Comparison of ENCODE assay signal across 21 cellular contexts in genomic region chr2:11157296-11157695, GRCh38. TPM values are rescaled to one million over a fixed set of nuclear protein-coding genes. Genes with fewer than 3 reads are reported as not detected.
DNase-seq lines count a peak whose midpoint lies in the region; ATAC-seq and TF ChIP-seq lines count a peak whose summit lies in the region.
"Had no signal": no experiment of that assay in that cellular context is flagged by ENCODE, and none has a peak within 500 bp of the region (broad histone marks: within the 10 kb centered on the region; RNA-seq: fewer than 3 reads in every experiment).

No MANE protein-coding gene starts in this region.

- peaks cover 42% of the 10 kb centered on the region for H3K4me1 ChIP-seq in body of pancreas

- TF ChIP-seq CTCF in body of pancreas (IDR thresholded peaks at IDR 0.05), result no peak

- H3K4me3 ChIP-seq in body of pancreas, result no peak overlapping the region
- H3K4me3 ChIP-seq: GM12878, GM23248, PC-9 had no signal

- H3K4me3 Mint-ChIP-seq in activated naive CD4-positive, alpha-beta T cell treated with anti-CD3 and anti-CD28 coated beads, Interleukin-2, amount 50 U/mL, for 24 hours, result peak overlapping the region; percentile 42
- H3K4me3 Mint-ChIP-seq in IgD-negative memory B cell, result peak overlapping the region; percentile 21 to 84 (median 64)

- no peaks in the 10 kb centered on the region for H3K9me3 ChIP-seq in body of pancreas

- no peaks in the 10 kb centered on the region for H3K27me3 ChIP-seq in body of pancreas

- WGBS in body of pancreas, 2 donors, result 51 to 73% methylated on average over 3 to 5 of the region's 6 CpGs

- H3K36me3 Mint-ChIP-seq in activated naive CD4-positive, alpha-beta T cell treated with anti-CD3 and anti-CD28 coated beads, Interleukin-2, amount 50 U/mL, for 24 hours, result no peaks in the 10 kb centered on the region
- no peaks in the 10 kb centered on the region for H3K36me3 Mint-ChIP-seq in IgD-negative memory B cell

- intact Hi-C loops in body of pancreas (cut with DNase I), result no loop called here
- intact Hi-C loops in posterior vena cava (cut with DNase I), result no loop called here

- no peak for TF ChIP-seq POLR2A in body of pancreas (IDR thresholded peaks at IDR 0.05)

- H3K4me1 Mint-ChIP-seq in activated naive CD4-positive, alpha-beta T cell treated with anti-CD3 and anti-CD28 coated beads, Interleukin-2, amount 50 U/mL, for 24 hours, result peaks cover 29% of the 10 kb centered on the region
- H3K4me1 Mint-ChIP-seq in IgD-negative memory B cell, result peaks cover 14 to 20% (median 18%) of the 10 kb centered on the region in 3 donors

- no peak for DNase-seq in activated naive CD4-positive, alpha-beta T cell (lab: John Stamatoyannopoulos, UW)
- DNase-seq in body of pancreas, result no peak
- peak; percentile 66 for DNase-seq in posterior vena cava (ENCODE audit: low spot score)
- DNase-seq in NCI-H1436 (lab: John Stamatoyannopoulos, UW), result no peak
- DNase-seq: ACHN; AML-193; CD4-positive, CD25-positive, alpha-beta regulatory T cell; DND-41; GDM1; GM23248; NCI-H1048; NCI-H146; NCI-H2081; NCI-H510A; NCI-H82; PC-9 had no signal

- H3K36me3 ChIP-seq in body of pancreas (replicated peaks in 1 of 2; ENCODE audit: insufficient read depth in 1 of 2, low read depth in 2 of 2), result no peaks in the 10 kb centered on the region

- H3K27me3 Mint-ChIP-seq in activated naive CD4-positive, alpha-beta T cell treated with anti-CD3 and anti-CD28 coated beads, Interleukin-2, amount 50 U/mL, for 24 hours, result no peaks in the 10 kb centered on the region
- H3K27me3 Mint-ChIP-seq in IgD-negative memory B cell, result no peaks in the 10 kb centered on the region
- H3K27me3 Mint-ChIP-seq: CD4-positive, CD25-positive, alpha-beta regulatory T cell had no signal

- H3K27ac ChIP-seq in body of pancreas, result peak overlapping the region in 3 of 4 donors; percentile 11 to 64 (median 62)
- H3K27ac ChIP-seq: GM23248, KMS-11, PC-9 had no signal

- ATAC-seq in body of pancreas (no peak), GM19035 (IDR thresholded peaks at IDR 0.05; ENCODE audit: unreplicated experiment) (no peak)
- ATAC-seq: GM12878 had no signal

- H3K27ac Mint-ChIP-seq in activated naive CD4-positive, alpha-beta T cell treated with anti-CD3 and anti-CD28 coated beads, Interleukin-2, amount 50 U/mL, for 24 hours, result no peak overlapping the region
- no peak overlapping the region for H3K27ac Mint-ChIP-seq in IgD-negative memory B cell
- H3K27ac Mint-ChIP-seq: CD4-positive, CD25-positive, alpha-beta regulatory T cell had no signal

- no peaks in the 10 kb centered on the region for H3K9me3 Mint-ChIP-seq in activated naive CD4-positive, alpha-beta T cell treated with anti-CD3 and anti-CD28 coated beads, Interleukin-2, amount 50 U/mL, for 24 hours
- no peaks in the 10 kb centered on the region for H3K9me3 Mint-ChIP-seq in IgD-negative memory B cell
- H3K9me3 Mint-ChIP-seq: CD4-positive, CD25-positive, alpha-beta regulatory T cell had no signal

RNA-seq across cellular contexts. Expression of gene SLC66A3, which starts 2.0 kb away (rescaled TPM):
- 48.6 TPM for polyA plus RNA-seq in IgD-negative memory B cell
- total RNA-seq in body of pancreas (10 to 100 TPM; 28.0 to 38.2 TPM), posterior vena cava (10 to 100 TPM; 20.3 to 36.9 TPM)
